Comparison of ENCODE assay signal across 10 cellular contexts in the genomic region with DNA sequence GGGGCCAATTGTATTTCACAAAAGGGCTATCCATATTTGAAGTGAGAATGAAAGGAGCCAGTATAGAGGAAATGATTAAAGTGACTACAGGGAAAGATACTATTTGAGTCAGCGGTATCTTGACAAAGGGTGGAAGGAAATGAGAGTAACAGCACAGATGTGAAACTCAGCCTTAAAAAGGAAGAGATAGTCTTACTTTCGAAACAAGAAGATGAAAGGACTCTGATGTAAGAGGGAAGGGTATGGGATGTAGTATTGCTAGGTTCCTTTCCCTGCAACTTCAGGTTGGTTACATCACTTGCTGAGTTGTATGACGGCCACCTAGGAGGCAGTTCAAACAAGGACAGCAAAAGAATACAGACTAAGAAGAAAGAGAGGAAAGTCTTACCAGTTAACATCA. TPM values are rescaled to one million over a fixed set of nuclear protein-coding genes. Genes with fewer than 3 reads are reported as not detected.
DNase-seq lines count a peak whose midpoint lies in the region; ATAC-seq and TF ChIP-seq lines count a peak whose summit lies in the region.
"Had no signal": no experiment of that assay in that cellular context is flagged by ENCODE, and none has a peak within 500 bp of the region (broad histone marks: within the 10 kb centered on the region; RNA-seq: fewer than 3 reads in every experiment).

No MANE protein-coding gene starts in this region.

- peak overlapping the region; percentile 99 for H3K27ac ChIP-seq in parathyroid adenoma
- no peak overlapping the region for H3K27ac ChIP-seq in GM23248
- H3K27ac ChIP-seq: thoracic aorta, VCaP had no signal

- H3K27me3 ChIP-seq in parathyroid adenoma (ENCODE audit: control insufficient read depth, insufficient read depth, low read length) (no peaks in the 10 kb centered on the region), GM23248 (replicated peaks; ENCODE audit: insufficient read depth) (no peaks in the 10 kb centered on the region)

- H3K9me2 ChIP-seq in GM23248 (ENCODE audit: insufficient read depth): no peaks in the 10 kb centered on the region

- H3K4me3 ChIP-seq in parathyroid adenoma (ENCODE audit: low read depth, low read length): no peak overlapping the region
- H3K4me3 ChIP-seq in GM23248: no peak overlapping the region
- H3K4me3 ChIP-seq: thoracic aorta had no signal

- WGBS in GM23248 (ENCODE audit: low coverage in 1 of 2, low lambda C conversion rate in 2 of 2, missing lambda C conversion rate in 2 of 2), 2 experiments: 94 to 100% methylated on average over 3 of the region's 3 CpGs

- H2AFZ ChIP-seq in parathyroid adenoma: no peak overlapping the region
- no peak overlapping the region for H2AFZ ChIP-seq in GM23248

- in situ Hi-C loops in GM23248 (cut with MboI): no loop called here

- 0 out of 2 replicates have a peak, but pooled peaks cover 7% of the 10 kb centered on the region for H3F3A ChIP-seq in GM23248 (ENCODE audit: insufficient read depth)

- H4K20me1 ChIP-seq in GM23248 (ENCODE audit: insufficient read depth): no peaks in the 10 kb centered on the region

- no peaks in the 10 kb centered on the region for H3K36me3 ChIP-seq in parathyroid adenoma (ENCODE audit: control insufficient read depth, insufficient read depth, low read length)
- no peaks in the 10 kb centered on the region for H3K36me3 ChIP-seq in GM23248 (ENCODE audit: low read depth)
- H3K36me3 ChIP-seq: thoracic aorta had no signal

- H3K79me2 ChIP-seq in parathyroid adenoma (peaks cover 9% of the 10 kb centered on the region), GM23248 (ENCODE audit: insufficient read depth) (0 out of 2 replicates have a peak, but pooled peaks cover under 1% of the 10 kb centered on the region)

- H3K9ac ChIP-seq in parathyroid adenoma: no peak overlapping the region
- H3K9ac ChIP-seq in GM23248: no peak overlapping the region

- ATAC-seq in HG03103 (IDR thresholded peaks at IDR 0.05; ENCODE audit: low read depth, unreplicated experiment): peak; percentile 99

- H3K9me3 ChIP-seq in parathyroid adenoma (ENCODE audit: control insufficient read depth, low read length): no peaks in the 10 kb centered on the region
- H3K9me3 ChIP-seq in GM23248 (ENCODE audit: low read depth): no peaks in the 10 kb centered on the region
- H3K9me3 ChIP-seq: thoracic aorta had no signal

- no peak for TF ChIP-seq CTCF in parathyroid adenoma (IDR thresholded peaks at IDR 0.05)

- peak; percentile 39 for DNase-seq in stimulated activated CD4-positive, alpha-beta T cell treated with anti-CD3 and anti-CD28 coated beads, Interleukin-1b, Interleukin-23, amount 100 ng/mL, for 48 hours
- DNase-seq in stimulated activated CD4-positive, alpha-beta T cell treated with anti-CD3 and anti-CD28 coated beads, Interleukin-2, amount 100 ng/mL, for 48 hours: no peak
- DNase-seq in activated CD4-positive, alpha-beta T cell treated with anti-CD3 and anti-CD28 coated beads for 48 hours: peak; percentile 22
- no peak for DNase-seq in NCI-H1048 (lab: John Stamatoyannopoulos, UW)
- no peak for DNase-seq in GM23248
- DNase-seq in HK-2 (ENCODE audit: unreplicated experiment): no peak

- H3K4me2 ChIP-seq in parathyroid adenoma (ENCODE audit: low read length): peak overlapping the region; percentile 55
- H3K4me2 ChIP-seq in GM23248 (ENCODE audit: unreplicated experiment): no peak overlapping the region

- H3K4me1 ChIP-seq in parathyroid adenoma (peaks cover 51% of the 10 kb centered on the region), GM23248 (ENCODE audit: insufficient read depth) (peaks cover 14% of the 10 kb centered on the region)

RNA-seq across cellular contexts. Expression of a gene that starts 13.7 kb away (rescaled TPM):
- 9.0 and 40.4 TPM in 2 replicates for total RNA-seq in GM23248 (2014; rRNA removed; shearing (Covaris generic))
- 97.6 and 99.7 TPM in 2 replicates for polyA plus RNA-seq in GM23248 (2016; fragmentation: Nextera tagmentation; extraction: Ambion mirVana)

RNA-seq across cellular contexts. Expression of a gene that starts 14.9 kb away (rescaled TPM):
- 6.6 and 7.0 TPM in 2 replicates for total RNA-seq in GM23248 (2014; rRNA removed; shearing (Covaris generic))
- 3.0 and 3.6 TPM in 2 replicates for polyA plus RNA-seq in GM23248 (2016; fragmentation: Nextera tagmentation; extraction: Ambion mirVana)

RNA-seq across cellular contexts. Expression of a gene that starts 52.2 kb away (rescaled TPM):
- 14.3 and 17.7 TPM in 2 replicates for total RNA-seq in GM23248 (2014; rRNA removed; shearing (Covaris generic))
- polyA plus RNA-seq in GM23248 (2016; fragmentation: Nextera tagmentation; extraction: Ambion mirVana): 31.9 and 33.4 TPM in 2 replicates

Comparison
In these comparisons a context has a peak if more than half of its experiments do, and no peak if none do; other contexts are left out.
1. DNase-seq: peak in stimulated activated CD4-positive, alpha-beta T cell treated with anti-CD3 and anti-CD28 coated beads, Interleukin-1b, Interleukin-23, amount 100 ng/mL, for 48 hours (single experiment) and activated CD4-positive, alpha-beta T cell treated with anti-CD3 and anti-CD28 coated beads for 48 hours (single experiment); none in stimulated activated CD4-positive, alpha-beta T cell treated with anti-CD3 and anti-CD28 coated beads, Interleukin-2, amount 100 ng/mL, for 48 hours (0 of 2), NCI-H1048 (single experiment), GM23248 (single experiment) and HK-2 (single experiment).